16 cellular contexts compared by ENCODE assay signal in genomic region chr15:25182098-25182478, GRCh38.
A peak's percentile ranks its signal among the peaks of the same experiment; 100 is the strongest.
DNase-seq lines count a peak whose midpoint lies in the region; ATAC-seq and TF ChIP-seq lines count a peak whose summit lies in the region.
"Had no signal": no experiment of that assay in that cellular context is flagged by ENCODE, and none has a peak within 500 bp of the region (broad histone marks: within the 10 kb centered on the region; RNA-seq: fewer than 3 reads in every experiment).

No MANE protein-coding gene starts in this region.

- H4K8ac ChIP-seq in neuronal stem cell (ENCODE audit: low read depth, low read length), result no peak overlapping the region

- peaks cover 4 to 25% of the 10 kb centered on the region in 2 donors for H3K36me3 Mint-ChIP-seq in activated naive CD4-positive, alpha-beta T cell treated with anti-CD3 and anti-CD28 coated beads, Interleukin-2, amount 50 U/mL, for 72 hours
- H3K36me3 Mint-ChIP-seq in endodermal cell (ENCODE audit: low read depth), result no peaks in the 10 kb centered on the region
- H3K36me3 Mint-ChIP-seq in activated T-helper 2 cell treated with anti-CD3 and anti-CD28 coated beads, Interferon-gamma antibody, Interleukin-2, Interleukin-4, amounts not matched to agents 10 μg/mL and 5 μg/mL and 100 μg/mL, durations not matched to agents 14 hours and 24 hours and 36 hours (ENCODE audit: low read depth), result no peaks in the 10 kb centered on the region
- H3K36me3 Mint-ChIP-seq: CD4-positive, CD25-positive, alpha-beta regulatory T cell had no signal

- no peak overlapping the region for H3K27ac ChIP-seq in endodermal cell (ENCODE audit: low read depth, low read length)
- H3K27ac ChIP-seq in neuronal stem cell (replicated peaks; ENCODE audit: low read length), result no peak overlapping the region
- no peak overlapping the region for H3K27ac ChIP-seq in upper lobe of left lung

- no peak overlapping the region for H3K23ac ChIP-seq in neuronal stem cell (ENCODE audit: low read depth, low read length, poor library complexity)

- no peak overlapping the region for H3K14ac ChIP-seq in neuronal stem cell (ENCODE audit: low read length)

- peaks cover 5 to 22% of the 10 kb centered on the region in 2 donors for H3K9me3 Mint-ChIP-seq in activated naive CD4-positive, alpha-beta T cell treated with anti-CD3 and anti-CD28 coated beads, Interleukin-2, amount 50 U/mL, for 72 hours
- peaks cover 83% of the 10 kb centered on the region for H3K9me3 Mint-ChIP-seq in endodermal cell
- H3K9me3 Mint-ChIP-seq in activated T-helper 2 cell treated with anti-CD3 and anti-CD28 coated beads, Interferon-gamma antibody, Interleukin-2, Interleukin-4, amounts not matched to agents 10 μg/mL and 5 μg/mL and 100 μg/mL, durations not matched to agents 14 hours and 24 hours and 36 hours, result peaks cover 33% of the 10 kb centered on the region

- no peak overlapping the region for H3K4me3 ChIP-seq in endodermal cell (ENCODE audit: low read length)
- no peak overlapping the region for H3K4me3 ChIP-seq in neuronal stem cell (ENCODE audit: low read length in 2 of 2)
- no peak overlapping the region for H3K4me3 ChIP-seq in upper lobe of left lung

- no peak for TF ChIP-seq POLR2A in upper lobe of left lung (IDR thresholded peaks at IDR 0.05)

- intact Hi-C loops in activated T-helper 2 cell treated with anti-CD3 and anti-CD28 coated beads, Interferon-gamma antibody, Interleukin-2, Interleukin-4, amounts not matched to agents 10 μg/mL and 5 μg/mL and 100 μg/mL, durations not matched to agents 14 hours and 24 hours and 36 hours (cut with micrococcal nuclease), result no loop called here

- H3K4me1 ChIP-seq in endodermal cell (ENCODE audit: control insufficient read depth, insufficient read depth, low read length) (no peaks in the 10 kb centered on the region), neuronal stem cell (ENCODE audit: control insufficient read depth in 2 of 2, insufficient read depth in 1 of 2, low read depth in 1 of 2, low read length in 2 of 2) (no peaks in the 10 kb centered on the region), upper lobe of left lung (no peaks in the 10 kb centered on the region)

- H3K4me2 ChIP-seq in neuronal stem cell (ENCODE audit: insufficient read depth, low read length, poor library complexity, severe bottlenecking), result no peak overlapping the region

- H3K9ac ChIP-seq in endodermal cell (ENCODE audit: extremely low read depth, low read length, poor library complexity, severe bottlenecking) (no peak overlapping the region), neuronal stem cell (ENCODE audit: low read depth, low read length, poor library complexity) (no peak overlapping the region)

- DNase-seq in activated naive CD4-positive, alpha-beta T cell treated with anti-CD3 and anti-CD28 coated beads, Interleukin-2, amount 50 U/mL, for 16 hours, result peak; percentile 3
- DNase-seq in activated naive CD4-positive, alpha-beta T cell treated with anti-CD3 and anti-CD28 coated beads, Interleukin-2, amount 50 U/mL, for 72 hours (ENCODE audit: low spot score in 2 of 2), result no peak
- DNase-seq in endodermal cell (peak; percentile 11), neuronal stem cell (ENCODE audit: low spot score) (no peak), upper lobe of left lung (peak; percentile 15)
- DNase-seq in activated T-helper 2 cell treated with anti-CD3 and anti-CD28 coated beads, Interferon-gamma antibody, Interleukin-2, Interleukin-4, amounts not matched to agents 10 μg/mL and 5 μg/mL and 100 μg/mL, durations not matched to agents 14 hours and 24 hours and 36 hours (ENCODE audit: low spot score), result no peak
- DNase-seq: ACHN; CD4-positive, CD25-positive, alpha-beta regulatory T cell; EL; IMR-90; Kasumi-1; MM.1S; NCI-H1092 treated with DMSO at 0.1 percent for 48 hours; NCI-H2081 treated with DMSO at 0.1 percent for 48 hours; NCI-H510A treated with DMSO at 0.1 percent for 48 hours had no signal

- H3K27me3 ChIP-seq in endodermal cell (ENCODE audit: control insufficient read depth, insufficient read depth, low read length, poor library complexity, severe bottlenecking), result no peaks in the 10 kb centered on the region
- no peaks in the 10 kb centered on the region for H3K27me3 ChIP-seq in neuronal stem cell (ENCODE audit: control insufficient read depth in 3 of 3, insufficient read depth in 3 of 3, low read depth in 1 of 3, low read length in 3 of 3)
- no peaks in the 10 kb centered on the region for H3K27me3 ChIP-seq in upper lobe of left lung

- no peak overlapping the region for H4K91ac ChIP-seq in neuronal stem cell (ENCODE audit: low read depth, low read length, poor library complexity)

- H3K4me1 Mint-ChIP-seq in endodermal cell, result no peaks in the 10 kb centered on the region
- H3K4me1 Mint-ChIP-seq in activated T-helper 2 cell treated with anti-CD3 and anti-CD28 coated beads, Interferon-gamma antibody, Interleukin-2, Interleukin-4, amounts not matched to agents 10 μg/mL and 5 μg/mL and 100 μg/mL, durations not matched to agents 14 hours and 24 hours and 36 hours (ENCODE audit: low read depth), result no peaks in the 10 kb centered on the region
- H3K4me1 Mint-ChIP-seq: CD4-positive, CD25-positive, alpha-beta regulatory T cell had no signal

- H2AK5ac ChIP-seq in neuronal stem cell (ENCODE audit: low read depth, low read length), result no peak overlapping the region

- no peak overlapping the region for H3K27ac Mint-ChIP-seq in activated naive CD4-positive, alpha-beta T cell treated with anti-CD3 and anti-CD28 coated beads, Interleukin-2, amount 50 U/mL, for 72 hours
- H3K27ac Mint-ChIP-seq in endodermal cell, result no peak overlapping the region
- no peak overlapping the region for H3K27ac Mint-ChIP-seq in activated T-helper 2 cell treated with anti-CD3 and anti-CD28 coated beads, Interferon-gamma antibody, Interleukin-2, Interleukin-4, amounts not matched to agents 10 μg/mL and 5 μg/mL and 100 μg/mL, durations not matched to agents 14 hours and 24 hours and 36 hours
- H3K27ac Mint-ChIP-seq: CD4-positive, CD25-positive, alpha-beta regulatory T cell had no signal

- ATAC-seq in activated naive CD4-positive, alpha-beta T cell treated with anti-CD3 and anti-CD28 coated beads, Interleukin-2, amount 50 U/mL, for 72 hours, result no peak
- ATAC-seq in upper lobe of left lung (ENCODE audit: low FRiP score in 2 of 2) (no peak), GM19395 (IDR thresholded peaks at IDR 0.05; ENCODE audit: unreplicated experiment) (no peak)

- 85 to 88% methylated on average over 6 of the region's 6 CpGs for WGBS in endodermal cell (ENCODE audit: insufficient coverage in 1 of 2, insufficient read length in 1 of 2), 2 experiments
- no CpG with 5 or more reads among the region's 6 CpGs for WGBS in neuronal stem cell (ENCODE audit: extremely low coverage in 2 of 2, insufficient read length in 2 of 2, insufficient replicate concordance in 1 of 2), 2 donors
- 95 to 100% methylated on average over 4 to 6 of the region's 6 CpGs for WGBS in upper lobe of left lung, 2 donors

- no peaks in the 10 kb centered on the region for H3K36me3 ChIP-seq in endodermal cell (ENCODE audit: control insufficient read depth, insufficient read depth, low read length)
- H3K36me3 ChIP-seq in neuronal stem cell (replicated peaks in 1 of 2; ENCODE audit: control insufficient read depth in 2 of 2, insufficient read depth in 2 of 2, low read length in 2 of 2), result no peaks in the 10 kb centered on the region
- no peaks in the 10 kb centered on the region for H3K36me3 ChIP-seq in upper lobe of left lung

- no peak for TF ChIP-seq CTCF in endodermal cell (conservative IDR thresholded peaks at IDR 0.05)
- no peak for TF ChIP-seq CTCF in upper lobe of left lung (IDR thresholded peaks at IDR 0.05)

- no peak overlapping the region for H2AFZ ChIP-seq in neuronal stem cell (ENCODE audit: low read length)

- H2BK15ac ChIP-seq in neuronal stem cell (ENCODE audit: low read length), result no peak overlapping the region

- H3K18ac ChIP-seq in neuronal stem cell (ENCODE audit: low read length), result no peak overlapping the region

- no peak overlapping the region for H3K4ac ChIP-seq in neuronal stem cell (ENCODE audit: low read length)

- no peak overlapping the region for H2BK5ac ChIP-seq in neuronal stem cell (ENCODE audit: low read length)

- no peak overlapping the region for H3K4me3 Mint-ChIP-seq in endodermal cell
- H3K4me3 Mint-ChIP-seq in activated T-helper 2 cell treated with anti-CD3 and anti-CD28 coated beads, Interferon-gamma antibody, Interleukin-2, Interleukin-4, amounts not matched to agents 10 μg/mL and 5 μg/mL and 100 μg/mL, durations not matched to agents 14 hours and 24 hours and 36 hours (ENCODE audit: low read depth), result no peak overlapping the region
- H3K4me3 Mint-ChIP-seq: CD4-positive, CD25-positive, alpha-beta regulatory T cell had no signal

- H3K79me1 ChIP-seq in neuronal stem cell (ENCODE audit: low read depth, low read length), result peaks cover 3% of the 10 kb centered on the region

- H3K27me3 Mint-ChIP-seq in endodermal cell (ENCODE audit: insufficient read depth), result no peaks in the 10 kb centered on the region
- H3K27me3 Mint-ChIP-seq in activated T-helper 2 cell treated with anti-CD3 and anti-CD28 coated beads, Interferon-gamma antibody, Interleukin-2, Interleukin-4, amounts not matched to agents 10 μg/mL and 5 μg/mL and 100 μg/mL, durations not matched to agents 14 hours and 24 hours and 36 hours (ENCODE audit: low read depth), result no peaks in the 10 kb centered on the region
- H3K27me3 Mint-ChIP-seq: CD4-positive, CD25-positive, alpha-beta regulatory T cell had no signal

- H2BK12ac ChIP-seq in neuronal stem cell (ENCODE audit: low read length), result peak overlapping the region; percentile 73

- H3K9me3 ChIP-seq in endodermal cell (ENCODE audit: control insufficient read depth, low read length), result no peaks in the 10 kb centered on the region
- H3K9me3 ChIP-seq in neuronal stem cell (replicated peaks in 1 of 2; ENCODE audit: control insufficient read depth in 2 of 2, insufficient read depth in 1 of 2, low read depth in 1 of 2, low read length in 2 of 2), result peaks cover 3 to 53% of the 10 kb centered on the region in 2 donors
- peaks cover 0 to 86% (median 9%) of the 10 kb centered on the region in 4 donors for H3K9me3 ChIP-seq in upper lobe of left lung

- no peak for TF ChIP-seq EP300 in upper lobe of left lung (IDR thresholded peaks at IDR 0.05)

- no peak overlapping the region for H2BK120ac ChIP-seq in neuronal stem cell (ENCODE audit: low read depth, low read length)

Comparison
In these comparisons a context has a peak if more than half of its experiments do, and no peak if none do; other contexts are left out.
1. DNase-seq: peak in activated naive CD4-positive, alpha-beta T cell treated with anti-CD3 and anti-CD28 coated beads, Interleukin-2, amount 50 U/mL, for 16 hours (single experiment), endodermal cell (single experiment) and upper lobe of left lung (2 of 2); none in activated naive CD4-positive, alpha-beta T cell treated with anti-CD3 and anti-CD28 coated beads, Interleukin-2, amount 50 U/mL, for 72 hours (0 of 2), neuronal stem cell (single experiment) and activated T-helper 2 cell treated with anti-CD3 and anti-CD28 coated beads, Interferon-gamma antibody, Interleukin-2, Interleukin-4, amounts not matched to agents 10 μg/mL and 5 μg/mL and 100 μg/mL, durations not matched to agents 14 hours and 24 hours and 36 hours (single experiment).